1 cellular context compared by ENCODE assay signal in the genomic region with DNA sequence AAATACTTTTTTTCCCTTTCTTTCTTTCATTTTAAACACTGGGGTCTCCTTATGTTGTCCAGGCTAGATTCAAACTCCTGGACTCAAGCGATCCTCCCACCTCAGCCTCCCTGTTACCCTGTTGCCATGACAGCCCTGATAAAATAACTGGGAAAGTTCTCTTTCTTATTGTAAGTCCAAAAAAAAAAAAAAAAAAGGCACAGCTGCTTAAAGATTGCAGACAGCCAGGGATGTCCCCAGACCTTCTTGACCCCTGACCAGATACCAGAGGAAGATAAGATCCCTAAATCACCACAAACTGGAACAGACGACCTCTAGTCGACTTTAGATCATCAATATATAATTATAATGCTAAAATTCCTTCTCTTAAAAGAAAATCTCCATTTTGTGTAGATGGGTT.
TF ChIP-seq lines count a peak whose summit lies in the region.

No MANE protein-coding gene starts in this region.

TF ChIP-seq in neural cell, 6 proteins besides CTCF, POLR2A, EP300 and RAD21:
- TF ChIP-seq, protein P1, sequence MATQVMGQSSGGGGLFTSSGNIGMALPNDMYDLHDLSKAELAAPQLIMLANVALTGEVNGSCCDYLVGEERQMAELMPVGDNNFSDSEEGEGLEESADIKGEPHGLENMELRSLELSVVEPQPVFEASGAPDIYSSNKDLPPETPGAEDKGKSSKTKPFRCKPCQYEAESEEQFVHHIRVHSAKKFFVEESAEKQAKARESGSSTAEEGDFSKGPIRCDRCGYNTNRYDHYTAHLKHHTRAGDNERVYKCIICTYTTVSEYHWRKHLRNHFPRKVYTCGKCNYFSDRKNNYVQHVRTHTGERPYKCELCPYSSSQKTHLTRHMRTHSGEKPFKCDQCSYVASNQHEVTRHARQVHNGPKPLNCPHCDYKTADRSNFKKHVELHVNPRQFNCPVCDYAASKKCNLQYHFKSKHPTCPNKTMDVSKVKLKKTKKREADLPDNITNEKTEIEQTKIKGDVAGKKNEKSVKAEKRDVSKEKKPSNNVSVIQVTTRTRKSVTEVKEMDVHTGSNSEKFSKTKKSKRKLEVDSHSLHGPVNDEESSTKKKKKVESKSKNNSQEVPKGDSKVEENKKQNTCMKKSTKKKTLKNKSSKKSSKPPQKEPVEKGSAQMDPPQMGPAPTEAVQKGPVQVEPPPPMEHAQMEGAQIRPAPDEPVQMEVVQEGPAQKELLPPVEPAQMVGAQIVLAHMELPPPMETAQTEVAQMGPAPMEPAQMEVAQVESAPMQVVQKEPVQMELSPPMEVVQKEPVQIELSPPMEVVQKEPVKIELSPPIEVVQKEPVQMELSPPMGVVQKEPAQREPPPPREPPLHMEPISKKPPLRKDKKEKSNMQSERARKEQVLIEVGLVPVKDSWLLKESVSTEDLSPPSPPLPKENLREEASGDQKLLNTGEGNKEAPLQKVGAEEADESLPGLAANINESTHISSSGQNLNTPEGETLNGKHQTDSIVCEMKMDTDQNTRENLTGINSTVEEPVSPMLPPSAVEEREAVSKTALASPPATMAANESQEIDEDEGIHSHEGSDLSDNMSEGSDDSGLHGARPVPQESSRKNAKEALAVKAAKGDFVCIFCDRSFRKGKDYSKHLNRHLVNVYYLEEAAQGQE (IDR thresholded peaks at IDR 0.05; ENCODE audit: borderline replicate concordance) = no peak
- TF ChIP-seq POLR2AphosphoS5 (IDR thresholded peaks at IDR 0.05) (no peak), SMC3 (conservative IDR thresholded peaks at IDR 0.05; ENCODE audit: poor library complexity) (no peak), TAF1 (IDR thresholded peaks at IDR 0.05; ENCODE audit: low read depth) (no peak), EZH2 (IDR thresholded peaks at IDR 0.05; ENCODE audit: borderline replicate concordance, insufficient read depth, low read length, poor library complexity, severe bottlenecking) (no peak), MXI1 (conservative IDR thresholded peaks at IDR 0.05; ENCODE audit: poor library complexity, severe bottlenecking) (no peak)
